ENCODE assay signal across 25 cellular contexts in genomic region chr6:36378936-36379335, GRCh38. TPM values are rescaled to one million over a fixed set of nuclear protein-coding genes. Genes with fewer than 3 reads are reported as not detected.
"Had no signal": no experiment of that assay in that cellular context is flagged by ENCODE, and none has a peak within 500 bp of the region (broad histone marks: within the 10 kb centered on the region; RNA-seq: fewer than 3 reads in every experiment).

No MANE protein-coding gene starts in this region.

- H3K27ac ChIP-seq: epithelial cell of prostate, lower lobe of right lung, neural progenitor cell, prostate gland, right atrium auricular region, VCaP had no signal

- H2AFZ ChIP-seq: neural progenitor cell had no signal

- H3K4me3 ChIP-seq: lower lobe of right lung, neural progenitor cell, prostate gland, right atrium auricular region, skin epidermis had no signal

- H3K36me3 ChIP-seq: neural progenitor cell, prostate gland, right atrium auricular region had no signal

- H3K27me3 ChIP-seq: neural progenitor cell, right atrium auricular region had no signal

- ATAC-seq: left colon; lower lobe of right lung; stimulated activated naive CD8-positive, alpha-beta T cell treated with anti-CD3 and anti-CD28 coated beads, Interleukin-15, amount 100 ng/mL, for 72 hours had no signal

- FAIRE-seq: colon, islet of Langerhans had no signal

- H3K9ac ChIP-seq: neural progenitor cell had no signal

- H3K4me3 Mint-ChIP-seq: activated naive CD4-positive, alpha-beta T cell treated with anti-CD3 and anti-CD28 coated beads, Interleukin-2, amount 50 U/mL, for 24 hours; endodermal cell; neural progenitor cell; stimulated activated naive CD8-positive, alpha-beta T cell treated with anti-CD3 and anti-CD28 coated beads, Interleukin-15, amount 100 ng/mL, for 72 hours; T-helper 1 cell treated with Interleukin-12 subunit alpha and Interleukin-12 subunit beta and Interleukin-4 antibody, amounts not matched to agents 30 μg/mL and 1 μg/mL, for 36 hours had no signal

- H3K27ac Mint-ChIP-seq: endodermal cell; neural progenitor cell; T-helper 1 cell treated with Interleukin-12 subunit alpha and Interleukin-12 subunit beta and Interleukin-4 antibody, amounts not matched to agents 30 μg/mL and 1 μg/mL, for 36 hours had no signal

- H3K9me3 Mint-ChIP-seq: activated naive CD4-positive, alpha-beta T cell treated with anti-CD3 and anti-CD28 coated beads, Interleukin-2, amount 50 U/mL, for 24 hours; endodermal cell; neural progenitor cell; stimulated activated naive CD8-positive, alpha-beta T cell treated with anti-CD3 and anti-CD28 coated beads, Interleukin-15, amount 100 ng/mL, for 72 hours; T-helper 1 cell treated with Interleukin-12 subunit alpha and Interleukin-12 subunit beta and Interleukin-4 antibody, amounts not matched to agents 30 μg/mL and 1 μg/mL, for 36 hours had no signal

- H3K4me2 ChIP-seq: neural progenitor cell had no signal

- H3K9me3 ChIP-seq: lower lobe of right lung, prostate gland, right atrium auricular region had no signal

- H3K36me3 Mint-ChIP-seq: activated naive CD4-positive, alpha-beta T cell treated with anti-CD3 and anti-CD28 coated beads, Interleukin-2, amount 50 U/mL, for 24 hours; neural progenitor cell had no signal

- H3K27me3 Mint-ChIP-seq: activated naive CD4-positive, alpha-beta T cell treated with anti-CD3 and anti-CD28 coated beads, Interleukin-2, amount 50 U/mL, for 24 hours; stimulated activated naive CD8-positive, alpha-beta T cell treated with anti-CD3 and anti-CD28 coated beads, Interleukin-15, amount 100 ng/mL, for 72 hours had no signal

- DNase-seq: activated CD4-positive, alpha-beta T cell treated with anti-CD3 and anti-CD28 coated beads, Interleukin-2, amount 50 U/mL, for 4 hours; activated CD4-positive, CD25-positive, alpha-beta regulatory T cell treated with anti-CD3 and anti-CD28 coated beads, Interleukin-2, amount 50 U/mL, for 72 hours; activated T-cell treated with anti-CD3 and anti-CD28 coated beads, Interleukin-2, amount 50 U/mL, for 1 hour; caudate nucleus; endodermal cell; foreskin fibroblast; glutamatergic neuron; hippocampal formation; left colon; lower lobe of right lung; midbrain; stimulated activated naive CD8-positive, alpha-beta T cell treated with anti-CD3 and anti-CD28 coated beads, Interleukin-15, amount 100 ng/mL, for 72 hours; trophoblast cell had no signal

- H3K4me1 ChIP-seq: lower lobe of right lung, prostate gland, right atrium auricular region had no signal

RNA-seq across cellular contexts. Expression of gene ETV7, which starts 8.5 kb away (rescaled TPM):
- total RNA-seq: temporal lobe had no signal

RNA-seq across cellular contexts. Expression of gene BNIP5, which starts 42.2 kb away (rescaled TPM):
- total RNA-seq: endodermal cell, lower lobe of right lung, osteoblast, right atrium auricular region had no signal
